In the genomic region with DNA sequence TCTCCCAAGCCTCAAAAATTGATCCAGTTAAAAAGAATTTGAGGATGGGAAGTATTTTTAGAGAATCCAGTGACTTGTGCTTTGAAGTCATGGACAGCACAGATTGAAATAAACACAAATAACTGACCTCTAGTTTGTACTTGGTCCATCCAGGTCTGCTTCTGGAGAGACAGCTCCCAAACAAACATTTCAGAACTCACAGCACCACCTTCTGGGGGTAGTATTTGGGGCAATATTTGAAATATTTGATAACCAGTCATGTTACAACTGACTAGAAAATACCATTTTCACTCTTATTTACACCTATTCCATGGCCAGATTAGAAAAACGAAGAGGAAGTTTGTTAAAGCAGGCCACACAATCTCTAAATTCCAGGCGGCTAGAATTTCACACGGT, we compare ENCODE assay signal across 12 cellular contexts. TPM values are rescaled to one million over a fixed set of nuclear protein-coding genes. Genes with fewer than 3 reads are reported as not detected.
DNase-seq lines count a peak whose midpoint lies in the region; ATAC-seq and TF ChIP-seq lines count a peak whose summit lies in the region.
"Had no signal": no experiment of that assay in that cellular context is flagged by ENCODE, and none has a peak within 500 bp of the region (broad histone marks: within the 10 kb centered on the region; RNA-seq: fewer than 3 reads in every experiment).

No MANE protein-coding gene starts in this region.

- H3K4me3 Mint-ChIP-seq in T-helper 17 cell = no peak overlapping the region
- H3K4me3 Mint-ChIP-seq: CD8-positive, alpha-beta memory T cell had no signal

- H3K27ac Mint-ChIP-seq in T-helper 17 cell = no peak overlapping the region

- H3K9me3 ChIP-seq in T-helper 17 cell (ENCODE audit: control insufficient read depth, low read length, poor library complexity, severe bottlenecking) = no peaks in the 10 kb centered on the region

- H3K4me3 ChIP-seq in brain microvascular endothelial cell (ENCODE audit: low read depth, low read length) = no peak overlapping the region

- no peaks in the 10 kb centered on the region for H3K4me1 Mint-ChIP-seq in T-helper 17 cell

- in situ Hi-C loops in brain microvascular endothelial cell (cut with HindIII; ENCODE audit: low pct_ligation_motif_present, low sequenced_read_pairs) = no loop called here
- in situ Hi-C loops in GM13976 (cut with MboI; ENCODE audit: low sequenced_read_pairs, unreplicated experiment) = no loop called here

- H3K27me3 ChIP-seq in brain microvascular endothelial cell (replicated peaks) = no peaks in the 10 kb centered on the region

- H3K27me3 Mint-ChIP-seq in T-helper 17 cell = no peaks in the 10 kb centered on the region
- H3K27me3 Mint-ChIP-seq: CD8-positive, alpha-beta memory T cell had no signal

- TF ChIP-seq CTCF in brain microvascular endothelial cell (IDR thresholded peaks at IDR 0.05; ENCODE audit: low read depth, low read length, missing control alignments) (peak; percentile 12), GM13976 (IDR thresholded peaks at IDR 0.05; ENCODE audit: borderline replicate concordance, control extremely low read depth, extremely low read depth, insufficient read depth, missing control alignments) (no peak)

- no peak for ATAC-seq in GM18502 (IDR thresholded peaks at IDR 0.05; ENCODE audit: poor library complexity, unreplicated experiment)
- no peak for ATAC-seq in T-helper 17 cell
- ATAC-seq in GM18867 (IDR thresholded peaks at IDR 0.05; ENCODE audit: unreplicated experiment) = no peak

- no peak overlapping the region for H3K27ac ChIP-seq in brain microvascular endothelial cell

- H3K36me3 Mint-ChIP-seq in T-helper 17 cell (ENCODE audit: low read depth) = peaks cover 4% of the 10 kb centered on the region

- no peaks in the 10 kb centered on the region for H3K36me3 ChIP-seq in brain microvascular endothelial cell (replicated peaks)

- DNase-seq in ELR (ENCODE audit: low read depth) = peak; percentile 31
- peak; percentile 16 for DNase-seq in NCI-H1092 (lab: John Stamatoyannopoulos, UW)
- no peak for DNase-seq in brain microvascular endothelial cell
- DNase-seq in kidney tubule cell (ENCODE audit: low spot score) = peak; percentile 3
- DNase-seq in GM13976 (ENCODE audit: low spot score) = no peak
- no peak for DNase-seq in T-helper 17 cell
- DNase-seq: CD8-positive, alpha-beta memory T cell; NCI-H1436 treated with DMSO at 0.1 percent for 48 hours; stimulated activated CD4-positive, alpha-beta T cell treated with anti-CD3 and anti-CD28 coated beads, Interleukin-12 subunit alpha, Interleukin-12 subunit beta, amount 100 ng/mL, for 4 hours; T1000 had no signal

RNA-seq across cellular contexts. Expression of gene CTSC, which starts 56.2 kb away (rescaled TPM):
- total RNA-seq in T-helper 17 cell = 10 to 100 TPM; 52.8 to 69.8 TPM

Comparison
In these comparisons a context has a peak if more than half of its experiments do, and no peak if none do; other contexts are left out.
1. DNase-seq: peak in ELR (single experiment), NCI-H1092 (single experiment) and kidney tubule cell (single experiment); none in brain microvascular endothelial cell (single experiment), GM13976 (single experiment) and T-helper 17 cell (0 of 3).